Comparison of ENCODE assay signal across 1 cellular context in genomic region chr11:76560219-76560618, GRCh38.
TF ChIP-seq lines count a peak whose summit lies in the region.

No MANE protein-coding gene starts in this region.

TF ChIP-seq in HCT116, 20 proteins besides CTCF, POLR2A, EP300 and RAD21 (continued from another document):
- TF ChIP-seq FOSL1 (IDR thresholded peaks at IDR 0.05; ENCODE audit: low read depth) (peak; percentile 78), CBX3 (IDR thresholded peaks at IDR 0.05; ENCODE audit: low read depth) (0 out of 2 replicates have a peak, but pooled peaks have one; percentile 39), JUND (IDR thresholded peaks at IDR 0.05) (peak; percentile 76), CEBPB (IDR thresholded peaks at IDR 0.05; ENCODE audit: low read depth) (no peak), REST (IDR thresholded peaks at IDR 0.05; ENCODE audit: low read depth) (no peak), EZH2phosphoT487 (IDR thresholded peaks at IDR 0.05; ENCODE audit: borderline replicate concordance) (no peak), ZFX (IDR thresholded peaks at IDR 0.05) (no peak), EGR1 (IDR thresholded peaks at IDR 0.05; ENCODE audit: low read depth) (no peak), EZH2 (IDR thresholded peaks at IDR 0.05) (no peak), ATF3 (IDR thresholded peaks at IDR 0.05) (no peak), TCF7L2 (IDR thresholded peaks at IDR 0.05; ENCODE audit: borderline replicate concordance, extremely low read depth, insufficient read depth, insufficient read length) (peak; percentile 22), ELF1 (IDR thresholded peaks at IDR 0.05; ENCODE audit: borderline replicate concordance, low read depth) (no peak), SIN3A (IDR thresholded peaks at IDR 0.05; ENCODE audit: low read depth) (peak; percentile 68), SRF (IDR thresholded peaks at IDR 0.05; ENCODE audit: low read depth) (no peak), POLR2AphosphoS5 (IDR thresholded peaks at IDR 0.05; ENCODE audit: low read depth, low read length) (no peak)
TF ChIP-seq in HCT116: peak in this region for 7.
